In genomic region chr6:156778615-156779205, GRCh38 we compare ENCODE assay signal across 8 cellular contexts. TPM values are rescaled to one million over a fixed set of nuclear protein-coding genes. Genes with fewer than 3 reads are reported as not detected.
A peak's percentile ranks its signal among the peaks of the same experiment; 100 is the strongest.
DNase-seq lines count a peak whose midpoint lies in the region; ATAC-seq, FAIRE-seq and TF ChIP-seq lines count a peak whose summit lies in the region.

No MANE protein-coding gene starts in this region.

- peaks cover 1% of the 10 kb centered on the region for H3K36me3 Mint-ChIP-seq in memory B cell

- 0 out of 2 replicates have a peak, but pooled peaks have one; percentile 0 for TF ChIP-seq POLR2A in GM12892 (IDR thresholded peaks at IDR 0.05; ENCODE audit: low read depth, low read length)

- ATAC-seq in memory B cell (ENCODE audit: low read depth) (no peak), HG02973 (IDR thresholded peaks at IDR 0.05; ENCODE audit: unreplicated experiment) (no peak)

- peak overlapping the region; percentile 79 for H3K4me3 Mint-ChIP-seq in memory B cell

- DNase-seq in GM12892 (ENCODE audit: insufficient read length) (no peak), LoVo (ENCODE audit: low spot score) (peak; percentile 25), dorsolateral prefrontal cortex (peak in 4 of 10 donors; percentile 35 to 69 (median 49)), memory B cell (ENCODE audit: low spot score in 2 of 2) (peak; percentile 30 to 55), dedifferentiated amniotic fluid mesenchymal stem cell (ENCODE audit: extremely low spot score) (no peak)
- peak; percentile 58 for DNase-seq in activated CD4-positive, alpha-beta T cell treated with anti-CD3 and anti-CD28 coated beads for 48 hours
- peak; percentile 8 for DNase-seq in stimulated activated CD8-positive, alpha-beta memory T cell treated with anti-CD3 and anti-CD28 coated beads, Interleukin-12 subunit alpha, Interleukin-12 subunit beta, amount 100 ng/mL, for 24 hours (ENCODE audit: extremely low read depth)

- no peak overlapping the region for H3K27ac Mint-ChIP-seq in memory B cell

- intact Hi-C loops in dorsolateral prefrontal cortex (cut with DNase I), result loop anchor here (1.0 to 10.0 kb wide), 6 partner anchors 91 to 406 kb away; no protein-coding TSS in a partner anchor

- TF ChIP-seq CTCF in dorsolateral prefrontal cortex (IDR thresholded peaks at IDR 0.05 in 54 of 56, conservative IDR thresholded peaks at IDR 0.05 in 2 of 56; ENCODE audit: low read depth in 1 of 56, partially characterized antibody in 56 of 56), result no peak

- no peaks in the 10 kb centered on the region for H3K27me3 Mint-ChIP-seq in memory B cell

- peaks cover 28% of the 10 kb centered on the region for H3K4me1 Mint-ChIP-seq in memory B cell

- H3K27me3 ChIP-seq in dorsolateral prefrontal cortex, result no peaks in the 10 kb centered on the region

- H3K27ac ChIP-seq in dorsolateral prefrontal cortex, result peak overlapping the region; percentile 82 to 100 (median 97)

- no peaks in the 10 kb centered on the region for H3K9me3 Mint-ChIP-seq in memory B cell

- peak overlapping the region; percentile 24 to 89 (median 77) for H3K4me3 ChIP-seq in dorsolateral prefrontal cortex

- FAIRE-seq in GM12892 (lab: Jason Lieb, UNC), result no peak

RNA-seq across cellular contexts. Expression of gene ARID1B, which starts 1.5 kb away (rescaled TPM):
- polyA plus RNA-seq in GM12892 (2012; ENCODE audit: missing spikeins), result 42.4 TPM
- total RNA-seq in dorsolateral prefrontal cortex, result 100 to 1,000 TPM in 119 of 120 experiments, 10 to 100 TPM in 1; 96.8 to 200 (median 147) TPM

Comparison
In these comparisons a context has a peak if more than half of its experiments do, and no peak if none do; other contexts are left out.
1. DNase-seq: peak in LoVo (single experiment), activated CD4-positive, alpha-beta T cell treated with anti-CD3 and anti-CD28 coated beads for 48 hours (single experiment), memory B cell (2 of 2) and stimulated activated CD8-positive, alpha-beta memory T cell treated with anti-CD3 and anti-CD28 coated beads, Interleukin-12 subunit alpha, Interleukin-12 subunit beta, amount 100 ng/mL, for 24 hours (single experiment); none in GM12892 (single experiment) and dedifferentiated amniotic fluid mesenchymal stem cell (single experiment).